ENCODE assay signal across 23 cellular contexts in the genomic region with DNA sequence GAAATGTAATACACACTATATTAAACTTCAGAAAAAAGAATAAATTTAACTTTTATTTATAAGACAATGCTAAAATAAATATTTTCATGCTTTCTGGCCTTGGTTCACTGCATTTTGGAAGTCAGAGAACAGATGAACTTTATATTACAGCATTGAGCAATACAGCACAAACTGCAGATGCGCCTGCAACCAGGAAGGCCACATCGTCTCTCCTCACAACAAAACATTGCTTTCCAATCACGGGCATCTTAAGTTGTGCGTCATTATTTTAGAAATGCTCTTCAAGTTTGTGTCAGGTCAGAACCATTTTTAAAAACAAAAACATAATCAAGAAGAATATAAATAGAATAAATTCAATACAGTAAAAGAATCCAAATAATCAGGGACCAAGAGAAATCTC.
DNase-seq lines count a peak whose midpoint lies in the region; ATAC-seq and TF ChIP-seq lines count a peak whose summit lies in the region.
"Had no signal": no experiment of that assay in that cellular context is flagged by ENCODE, and none has a peak within 500 bp of the region (broad histone marks: within the 10 kb centered on the region; RNA-seq: fewer than 3 reads in every experiment).

No MANE protein-coding gene starts in this region.

- H3K27me3 ChIP-seq in SJCRH30 (no peaks in the 10 kb centered on the region), GM23338 (ENCODE audit: insufficient read depth) (no peaks in the 10 kb centered on the region)
- H3K27me3 ChIP-seq: BE2C; BLaER1 treated with 17β-estradiol and CSF1 and Interleukin-3, amounts not matched to agents 10 nM and 100 nM had no signal

- no peaks in the 10 kb centered on the region for H3K9me3 ChIP-seq in SJCRH30 (replicated peaks)
- H3K9me3 ChIP-seq: BE2C; BLaER1 treated with 17β-estradiol and CSF1 and Interleukin-3, amounts not matched to agents 10 nM and 100 nM had no signal

- no peaks in the 10 kb centered on the region for H3K9me3 Mint-ChIP-seq in GM23338
- H3K9me3 Mint-ChIP-seq: CD14-positive monocyte; CD4-positive, alpha-beta T cell; CD8-positive, alpha-beta memory T cell; H9 had no signal

- intact Hi-C loops in sciatic nerve (cut with DNase I): no loop called here

- no peak overlapping the region for H3K4me3 ChIP-seq in fibroblast of villous mesenchyme (ENCODE audit: low read depth, low read length)
- H3K4me3 ChIP-seq in SJCRH30: no peak overlapping the region
- H3K4me3 ChIP-seq in GM23338: no peak overlapping the region
- H3K4me3 ChIP-seq: BLaER1 treated with 17β-estradiol and CSF1 and Interleukin-3, amounts not matched to agents 10 nM and 100 nM; GM12878; GM23248 had no signal

- H3K4me1 Mint-ChIP-seq in GM23338: no peaks in the 10 kb centered on the region
- H3K4me1 Mint-ChIP-seq: CD14-positive monocyte; CD8-positive, alpha-beta memory T cell; H9 had no signal

- no peak overlapping the region for H3K4me2 ChIP-seq in GM23338
- H3K4me2 ChIP-seq: BLaER1 treated with 17β-estradiol and CSF1 and Interleukin-3, amounts not matched to agents 10 nM and 100 nM had no signal

- no peaks in the 10 kb centered on the region for H3F3A ChIP-seq in GM23338 (replicated peaks; ENCODE audit: low read depth)

- no peak for TF ChIP-seq CTCF in fibroblast of villous mesenchyme (IDR thresholded peaks at IDR 0.05; ENCODE audit: insufficient read depth, low read depth, low read length)
- TF ChIP-seq CTCF in GM23338 (conservative IDR thresholded peaks at IDR 0.05; ENCODE audit: low read depth in 2 of 2): no peak

- no peaks in the 10 kb centered on the region for H4K20me1 ChIP-seq in GM23338 (replicated peaks; ENCODE audit: insufficient read depth)
- H4K20me1 ChIP-seq: BLaER1 treated with 17β-estradiol and CSF1 and Interleukin-3, amounts not matched to agents 10 nM and 100 nM had no signal

- H3K4me3 Mint-ChIP-seq in GM23338: no peak overlapping the region
- H3K4me3 Mint-ChIP-seq: CD14-positive monocyte; CD4-positive, alpha-beta T cell; CD8-positive, alpha-beta memory T cell; H9 had no signal

- no peak overlapping the region for H2AFZ ChIP-seq in GM23338
- H2AFZ ChIP-seq: GM23248 had no signal

- H3K27ac ChIP-seq in SJCRH30 (no peak overlapping the region), GM23338 (ENCODE audit: low read depth) (no peak overlapping the region)
- H3K27ac ChIP-seq: 22Rv1; BLaER1 treated with 17β-estradiol and CSF1 and Interleukin-3, amounts not matched to agents 10 nM and 100 nM; GM23248 had no signal

- H3K9me2 ChIP-seq in GM23338 (ENCODE audit: insufficient read depth): no peaks in the 10 kb centered on the region

- ATAC-seq in HG03135 (IDR thresholded peaks at IDR 0.05; ENCODE audit: unreplicated experiment): no peak
- no peak for ATAC-seq in sciatic nerve
- no peak for ATAC-seq in GM23338
- ATAC-seq: GM12878, HCT116 had no signal

- no peaks in the 10 kb centered on the region for H3K27me3 Mint-ChIP-seq in GM23338 (ENCODE audit: insufficient read depth, low read depth, poor library complexity)

- no peaks in the 10 kb centered on the region for H3K36me3 ChIP-seq in SJCRH30
- H3K36me3 ChIP-seq in GM23338 (ENCODE audit: insufficient read depth): no peaks in the 10 kb centered on the region
- H3K36me3 ChIP-seq: BE2C; BLaER1 treated with 17β-estradiol and CSF1 and Interleukin-3, amounts not matched to agents 10 nM and 100 nM had no signal

- peak; percentile 15 for DNase-seq in AG08395 (ENCODE audit: low spot score)
- DNase-seq in AG20443 (ENCODE audit: low spot score): peak; percentile 30
- peak; percentile 91 for DNase-seq in fibroblast of gingiva (ENCODE audit: low read depth)
- peak; percentile 87 for DNase-seq in fibroblast of villous mesenchyme (ENCODE audit: low read depth)
- DNase-seq in SJCRH30: no peak
- no peak for DNase-seq in sciatic nerve (ENCODE audit: low spot score)
- DNase-seq in GM23338 (ENCODE audit: low spot score): no peak
- DNase-seq: AML-193; BE2C; CD4-positive, alpha-beta T cell; CD8-positive, alpha-beta memory T cell; DMS 273 treated with DMSO at 0.1 percent for 48 hours; DMS79; EL; GDM1; GM23248; H9 had no signal

- H3K36me3 Mint-ChIP-seq in GM23338 (ENCODE audit: low read depth): no peaks in the 10 kb centered on the region
- H3K36me3 Mint-ChIP-seq: CD14-positive monocyte; CD8-positive, alpha-beta memory T cell had no signal

- H3K79me2 ChIP-seq in GM23338 (replicated peaks; ENCODE audit: insufficient read depth): no peaks in the 10 kb centered on the region

- H3K4me1 ChIP-seq in SJCRH30 (no peaks in the 10 kb centered on the region), GM23338 (ENCODE audit: insufficient read depth) (no peaks in the 10 kb centered on the region)
- H3K4me1 ChIP-seq: BE2C; BLaER1 treated with 17β-estradiol and CSF1 and Interleukin-3, amounts not matched to agents 10 nM and 100 nM had no signal

- no peak overlapping the region for H3K27ac Mint-ChIP-seq in GM23338
- H3K27ac Mint-ChIP-seq: CD14-positive monocyte; CD4-positive, alpha-beta T cell; CD8-positive, alpha-beta memory T cell; H9 had no signal

TF ChIP-seq in GM23338, 12 proteins besides CTCF, POLR2A, EP300 and RAD21:
- TF ChIP-seq POLR2AphosphoS5 (IDR thresholded peaks at IDR 0.05; ENCODE audit: low read depth) (no peak), ZNF331 (CRISPR knock-in tag; IDR thresholded peaks at IDR 0.05; ENCODE audit: low read depth) (no peak)

Comparison
In these comparisons a context has a peak if more than half of its experiments do, and no peak if none do; other contexts are left out.
1. DNase-seq: peak in AG08395 (single experiment), AG20443 (single experiment), fibroblast of gingiva (single experiment) and fibroblast of villous mesenchyme (single experiment); none in SJCRH30 (0 of 2), sciatic nerve (single experiment) and GM23338 (single experiment).